9 cellular contexts compared by ENCODE assay signal in the genomic region with DNA sequence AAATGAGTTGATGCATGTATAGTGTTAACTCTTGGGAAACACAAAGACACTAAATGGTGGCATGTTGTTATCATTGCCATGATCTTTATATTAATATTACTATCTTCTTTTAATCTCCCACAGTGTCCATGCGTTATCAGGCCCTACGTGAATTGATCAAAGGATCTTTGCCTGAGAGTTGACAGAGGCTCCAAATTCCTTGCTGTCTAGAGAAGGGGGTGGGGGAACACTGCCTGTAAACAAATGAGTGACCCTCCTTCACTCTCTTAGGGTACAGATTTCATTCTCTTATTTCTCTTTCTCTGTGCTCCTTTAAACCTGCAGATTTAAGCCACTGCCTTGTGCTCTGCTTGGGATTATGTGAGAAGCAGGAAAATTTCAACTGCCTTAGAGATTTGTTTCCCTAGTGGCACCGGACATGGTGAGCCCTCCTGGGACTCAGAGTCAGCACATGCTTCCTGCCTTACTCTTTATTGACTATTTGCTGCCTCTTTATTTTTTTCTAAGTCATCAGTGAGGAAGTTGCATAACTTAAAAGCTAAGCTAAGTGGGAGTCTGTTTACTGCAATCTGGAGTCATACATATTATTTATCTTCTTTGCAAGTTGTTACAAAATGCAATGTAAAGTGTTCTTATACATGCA.
DNase-seq lines count a peak whose midpoint lies in the region; ATAC-seq and TF ChIP-seq lines count a peak whose summit lies in the region.
"Had no signal": no experiment of that assay in that cellular context is flagged by ENCODE, and none has a peak within 500 bp of the region (broad histone marks: within the 10 kb centered on the region; RNA-seq: fewer than 3 reads in every experiment).

No MANE protein-coding gene starts in this region.

- H3K36me3 Mint-ChIP-seq in effector memory CD8-positive, alpha-beta T cell (ENCODE audit: insufficient read depth): peaks cover 4% of the 10 kb centered on the region

- H3K4me3 Mint-ChIP-seq in effector memory CD8-positive, alpha-beta T cell: peak overlapping the region; percentile 48 to 65

- peak overlapping the region; percentile 88 to 92 for H3K27ac Mint-ChIP-seq in effector memory CD8-positive, alpha-beta T cell

- no peaks in the 10 kb centered on the region for H3K9me3 Mint-ChIP-seq in effector memory CD8-positive, alpha-beta T cell

- DNase-seq in EH (ENCODE audit: low read depth) (peak; percentile 74), NOMO-1 treated with DMSO at 0.1 percent for 48 hours (lab: John Stamatoyannopoulos, UW; ENCODE audit: unreplicated experiment) (peak; percentile 71), omental fat pad (ENCODE audit: low spot score) (no peak), HT-29 (ENCODE audit: low spot score) (no peak)
- DNase-seq in effector memory CD8-positive, alpha-beta T cell: no peak
- no peak for DNase-seq in stimulated activated CD4-positive, alpha-beta T cell treated with anti-CD3 and anti-CD28 coated beads, Interleukin-4, amount 100 ng/mL, for 24 hours
- DNase-seq: NCI-H1105 had no signal

- no peak for TF ChIP-seq CTCF in omental fat pad (IDR thresholded peaks at IDR 0.05)

- peaks cover 49 to 68% of the 10 kb centered on the region in 2 donors for H3K4me1 Mint-ChIP-seq in effector memory CD8-positive, alpha-beta T cell (ENCODE audit: low read depth in 2 of 2)

- no peaks in the 10 kb centered on the region for H3K27me3 Mint-ChIP-seq in effector memory CD8-positive, alpha-beta T cell

- peak; percentile 17 for ATAC-seq in effector memory CD8-positive, alpha-beta T cell (replicated peaks)
- ATAC-seq in omental fat pad (ENCODE audit: low FRiP score) (peak; percentile 36), HG02678 (IDR thresholded peaks at IDR 0.05; ENCODE audit: unreplicated experiment) (no peak), HG03520 (IDR thresholded peaks at IDR 0.05; ENCODE audit: unreplicated experiment) (no peak)

Comparison
In these comparisons a context has a peak if more than half of its experiments do, and no peak if none do; other contexts are left out.
1. DNase-seq: peak in EH (single experiment) and NOMO-1 treated with DMSO at 0.1 percent for 48 hours (single experiment); none in effector memory CD8-positive, alpha-beta T cell (0 of 3), omental fat pad (single experiment), HT-29 (single experiment) and stimulated activated CD4-positive, alpha-beta T cell treated with anti-CD3 and anti-CD28 coated beads, Interleukin-4, amount 100 ng/mL, for 24 hours (single experiment).
2. ATAC-seq: peak in effector memory CD8-positive, alpha-beta T cell (single experiment) and omental fat pad (single experiment); none in HG02678 (single experiment) and HG03520 (single experiment).